Comparison of ENCODE assay signal across 1 cellular context in the genomic region with DNA sequence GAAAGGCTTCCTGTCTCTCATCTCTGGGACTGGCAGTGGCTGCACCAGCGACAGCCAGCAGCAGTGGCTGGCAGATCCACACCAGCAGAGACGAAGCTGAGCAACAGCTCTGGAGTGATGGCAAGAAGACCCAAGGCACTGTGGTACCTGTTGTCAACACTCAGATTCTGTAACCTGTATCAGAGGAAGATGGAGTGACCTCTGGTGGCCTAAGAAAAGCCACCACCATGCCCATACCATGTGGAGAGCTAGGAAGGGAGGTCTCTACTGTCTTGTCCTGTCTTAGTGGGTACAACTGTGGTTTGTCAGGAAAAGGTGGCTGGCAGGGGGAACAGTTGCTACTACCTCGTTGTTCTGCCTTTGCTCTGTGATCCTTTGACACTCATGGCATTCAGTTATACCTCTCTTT.
TF ChIP-seq lines count a peak whose summit lies in the region.

No MANE protein-coding gene starts in this region.

TF ChIP-seq in K562, 482 proteins besides CTCF, POLR2A, EP300 and RAD21 (continued from another document):
- TF ChIP-seq, protein P1, sequence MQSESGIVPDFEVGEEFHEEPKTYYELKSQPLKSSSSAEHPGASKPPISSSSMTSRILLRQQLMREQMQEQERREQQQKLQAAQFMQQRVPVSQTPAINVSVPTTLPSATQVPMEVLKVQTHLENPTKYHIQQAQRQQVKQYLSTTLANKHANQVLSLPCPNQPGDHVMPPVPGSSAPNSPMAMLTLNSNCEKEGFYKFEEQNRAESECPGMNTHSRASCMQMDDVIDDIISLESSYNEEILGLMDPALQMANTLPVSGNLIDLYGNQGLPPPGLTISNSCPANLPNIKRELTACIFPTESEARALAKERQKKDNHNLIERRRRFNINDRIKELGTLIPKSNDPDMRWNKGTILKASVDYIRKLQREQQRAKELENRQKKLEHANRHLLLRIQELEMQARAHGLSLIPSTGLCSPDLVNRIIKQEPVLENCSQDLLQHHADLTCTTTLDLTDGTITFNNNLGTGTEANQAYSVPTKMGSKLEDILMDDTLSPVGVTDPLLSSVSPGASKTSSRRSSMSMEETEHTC (IDR thresholded peaks at IDR 0.05): no peak
- no peak for TF ChIP-seq ETV1 (tag; conservative IDR thresholded peaks at IDR 0.05; ENCODE audit: low read depth)
- TF ChIP-seq RBM25 (IDR thresholded peaks at IDR 0.05; ENCODE audit: low read depth, low read length, severe bottlenecking): peak; percentile 47
- TF ChIP-seq, protein P2, sequence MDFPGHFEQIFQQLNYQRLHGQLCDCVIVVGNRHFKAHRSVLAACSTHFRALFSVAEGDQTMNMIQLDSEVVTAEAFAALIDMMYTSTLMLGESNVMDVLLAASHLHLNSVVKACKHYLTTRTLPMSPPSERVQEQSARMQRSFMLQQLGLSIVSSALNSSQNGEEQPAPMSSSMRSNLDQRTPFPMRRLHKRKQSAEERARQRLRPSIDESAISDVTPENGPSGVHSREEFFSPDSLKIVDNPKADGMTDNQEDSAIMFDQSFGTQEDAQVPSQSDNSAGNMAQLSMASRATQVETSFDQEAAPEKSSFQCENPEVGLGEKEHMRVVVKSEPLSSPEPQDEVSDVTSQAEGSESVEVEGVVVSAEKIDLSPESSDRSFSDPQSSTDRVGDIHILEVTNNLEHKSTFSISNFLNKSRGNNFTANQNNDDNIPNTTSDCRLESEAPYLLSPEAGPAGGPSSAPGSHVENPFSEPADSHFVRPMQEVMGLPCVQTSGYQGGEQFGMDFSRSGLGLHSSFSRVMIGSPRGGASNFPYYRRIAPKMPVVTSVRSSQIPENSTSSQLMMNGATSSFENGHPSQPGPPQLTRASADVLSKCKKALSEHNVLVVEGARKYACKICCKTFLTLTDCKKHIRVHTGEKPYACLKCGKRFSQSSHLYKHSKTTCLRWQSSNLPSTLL (IDR thresholded peaks at IDR 0.05): no peak
- TF ChIP-seq ZNF589 (CRISPR knock-in tag; IDR thresholded peaks at IDR 0.05; ENCODE audit: low read depth): no peak
- TF ChIP-seq, protein P3, sequence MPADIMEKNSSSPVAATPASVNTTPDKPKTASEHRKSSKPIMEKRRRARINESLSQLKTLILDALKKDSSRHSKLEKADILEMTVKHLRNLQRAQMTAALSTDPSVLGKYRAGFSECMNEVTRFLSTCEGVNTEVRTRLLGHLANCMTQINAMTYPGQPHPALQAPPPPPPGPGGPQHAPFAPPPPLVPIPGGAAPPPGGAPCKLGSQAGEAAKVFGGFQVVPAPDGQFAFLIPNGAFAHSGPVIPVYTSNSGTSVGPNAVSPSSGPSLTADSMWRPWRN (IDR thresholded peaks at IDR 0.05; ENCODE audit: low read depth): no peak
- no peak for TF ChIP-seq NCOA4 (IDR thresholded peaks at IDR 0.05; ENCODE audit: partially characterized antibody)
- no peak for TF ChIP-seq UBTF (IDR thresholded peaks at IDR 0.05; ENCODE audit: borderline replicate concordance in 1 of 2, low read depth in 2 of 2, low read length in 2 of 2)
- no peak for TF ChIP-seq CHD1 (IDR thresholded peaks at IDR 0.05; ENCODE audit: low read length)
- TF ChIP-seq, protein P4, sequence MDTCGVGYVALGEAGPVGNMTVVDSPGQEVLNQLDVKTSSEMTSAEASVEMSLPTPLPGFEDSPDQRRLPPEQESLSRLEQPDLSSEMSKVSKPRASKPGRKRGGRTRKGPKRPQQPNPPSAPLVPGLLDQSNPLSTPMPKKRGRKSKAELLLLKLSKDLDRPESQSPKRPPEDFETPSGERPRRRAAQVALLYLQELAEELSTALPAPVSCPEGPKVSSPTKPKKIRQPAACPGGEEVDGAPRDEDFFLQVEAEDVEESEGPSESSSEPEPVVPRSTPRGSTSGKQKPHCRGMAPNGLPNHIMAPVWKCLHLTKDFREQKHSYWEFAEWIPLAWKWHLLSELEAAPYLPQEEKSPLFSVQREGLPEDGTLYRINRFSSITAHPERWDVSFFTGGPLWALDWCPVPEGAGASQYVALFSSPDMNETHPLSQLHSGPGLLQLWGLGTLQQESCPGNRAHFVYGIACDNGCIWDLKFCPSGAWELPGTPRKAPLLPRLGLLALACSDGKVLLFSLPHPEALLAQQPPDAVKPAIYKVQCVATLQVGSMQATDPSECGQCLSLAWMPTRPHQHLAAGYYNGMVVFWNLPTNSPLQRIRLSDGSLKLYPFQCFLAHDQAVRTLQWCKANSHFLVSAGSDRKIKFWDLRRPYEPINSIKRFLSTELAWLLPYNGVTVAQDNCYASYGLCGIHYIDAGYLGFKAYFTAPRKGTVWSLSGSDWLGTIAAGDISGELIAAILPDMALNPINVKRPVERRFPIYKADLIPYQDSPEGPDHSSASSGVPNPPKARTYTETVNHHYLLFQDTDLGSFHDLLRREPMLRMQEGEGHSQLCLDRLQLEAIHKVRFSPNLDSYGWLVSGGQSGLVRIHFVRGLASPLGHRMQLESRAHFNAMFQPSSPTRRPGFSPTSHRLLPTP (IDR thresholded peaks at IDR 0.05; ENCODE audit: borderline replicate concordance, extremely low read depth, insufficient read length): no peak
- 0 out of 2 replicates have a peak, but pooled peaks have one; percentile 50 for TF ChIP-seq BCOR (IDR thresholded peaks at IDR 0.05)
- TF ChIP-seq KLF1 (tag; IDR thresholded peaks at IDR 0.05): no peak
- TF ChIP-seq MXI1 (IDR thresholded peaks at IDR 0.05; ENCODE audit: low read depth, low read length): no peak
- no peak for TF ChIP-seq CEBPG (CRISPR knock-in tag; IDR thresholded peaks at IDR 0.05)
- no peak for TF ChIP-seq CEBPG (tag; conservative IDR thresholded peaks at IDR 0.05 in 1 of 2, IDR thresholded peaks at IDR 0.05 in 1 of 2)
- TF ChIP-seq, protein P5, sequence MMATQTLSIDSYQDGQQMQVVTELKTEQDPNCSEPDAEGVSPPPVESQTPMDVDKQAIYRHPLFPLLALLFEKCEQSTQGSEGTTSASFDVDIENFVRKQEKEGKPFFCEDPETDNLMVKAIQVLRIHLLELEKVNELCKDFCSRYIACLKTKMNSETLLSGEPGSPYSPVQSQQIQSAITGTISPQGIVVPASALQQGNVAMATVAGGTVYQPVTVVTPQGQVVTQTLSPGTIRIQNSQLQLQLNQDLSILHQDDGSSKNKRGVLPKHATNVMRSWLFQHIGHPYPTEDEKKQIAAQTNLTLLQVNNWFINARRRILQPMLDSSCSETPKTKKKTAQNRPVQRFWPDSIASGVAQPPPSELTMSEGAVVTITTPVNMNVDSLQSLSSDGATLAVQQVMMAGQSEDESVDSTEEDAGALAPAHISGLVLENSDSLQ (IDR thresholded peaks at IDR 0.05): no peak
- peak; percentile 63 for TF ChIP-seq MYC (IDR thresholded peaks at IDR 0.05; ENCODE audit: low read depth, low read length)
- TF ChIP-seq MYC (CRISPR knock-in tag; IDR thresholded peaks at IDR 0.05; ENCODE audit: borderline replicate concordance, low read depth): no peak
